Comparison of ENCODE assay signal across 10 cellular contexts in genomic region chr12:26867084-26867483, GRCh38. TPM values are rescaled to one million over a fixed set of nuclear protein-coding genes. Genes with fewer than 3 reads are reported as not detected.
DNase-seq lines count a peak whose midpoint lies in the region; ATAC-seq and TF ChIP-seq lines count a peak whose summit lies in the region.
"Had no signal": no experiment of that assay in that cellular context is flagged by ENCODE, and none has a peak within 500 bp of the region (broad histone marks: within the 10 kb centered on the region; RNA-seq: fewer than 3 reads in every experiment).

No MANE protein-coding gene starts in this region.

- no peaks in the 10 kb centered on the region for H3K27me3 Mint-ChIP-seq in activated CD4-positive, alpha-beta T cell treated with anti-CD3 and anti-CD28 coated beads for 36 hours
- H3K27me3 Mint-ChIP-seq in stimulated activated memory B cell treated with anti-CD40 and anti-IgM and Interleukin-4, amounts not matched to agents 10 μg/mL and 1 μg/mL and 100 μg/mL, for 72 hours: peaks cover 8% of the 10 kb centered on the region

- H3K36me3 ChIP-seq in MM.1S (replicated peaks; ENCODE audit: insufficient read depth, low read length): no peaks in the 10 kb centered on the region
- H3K36me3 ChIP-seq: sigmoid colon had no signal

- H3K9ac ChIP-seq in MM.1S (ENCODE audit: low read length): peak overlapping the region; percentile 18; the same call in 1 of the 2 replicates

- no peaks in the 10 kb centered on the region for H3K79me2 ChIP-seq in MM.1S (ENCODE audit: low read length)

- no peaks in the 10 kb centered on the region for H3K36me3 Mint-ChIP-seq in activated CD4-positive, alpha-beta T cell treated with anti-CD3 and anti-CD28 coated beads for 36 hours (ENCODE audit: low read depth)
- no peaks in the 10 kb centered on the region for H3K36me3 Mint-ChIP-seq in stimulated activated memory B cell treated with anti-CD40 and anti-IgM and Interleukin-4, amounts not matched to agents 10 μg/mL and 1 μg/mL and 100 μg/mL, for 72 hours

- H3K9me2 ChIP-seq in MM.1S (replicated peaks; ENCODE audit: insufficient read depth, low read length): no peaks in the 10 kb centered on the region

- TF ChIP-seq CTCF in MM.1S (IDR thresholded peaks at IDR 0.05; ENCODE audit: low read length): no peak

- intact Hi-C loops in activated CD4-positive, alpha-beta T cell treated with anti-CD3 and anti-CD28 coated beads for 36 hours (cut with DNase I, micrococcal nuclease): loop anchor here in 1 of 2 experiments (2.0 kb wide), 1 partner anchor 14 kb away; no protein-coding TSS in a partner anchor

- no peaks in the 10 kb centered on the region for H3K9me3 ChIP-seq in MM.1S (replicated peaks; ENCODE audit: insufficient read depth, low read length)
- H3K9me3 ChIP-seq: sigmoid colon had no signal

- H3K27ac Mint-ChIP-seq in activated CD4-positive, alpha-beta T cell treated with anti-CD3 and anti-CD28 coated beads for 36 hours: no peak overlapping the region
- no peak overlapping the region for H3K27ac Mint-ChIP-seq in stimulated activated memory B cell treated with anti-CD40 and anti-IgM and Interleukin-4, amounts not matched to agents 10 μg/mL and 1 μg/mL and 100 μg/mL, for 72 hours

- peak; percentile 83 for ATAC-seq in activated CD4-positive, alpha-beta T cell treated with anti-CD3 and anti-CD28 coated beads for 36 hours
- peak; percentile 71 for ATAC-seq in HG02759 (IDR thresholded peaks at IDR 0.05; ENCODE audit: unreplicated experiment)
- ATAC-seq in stimulated activated memory B cell treated with anti-CD40 and anti-IgM and Interleukin-4, amounts not matched to agents 10 μg/mL and 1 μg/mL and 100 μg/mL, for 72 hours: peak; percentile 36

- CTCF ChIA-PET in activated CD4-positive, alpha-beta T cell treated with anti-CD3 and anti-CD28 coated beads for 36 hours (lab: Charles Lee): interaction anchor here (0.6 to 1.5 kb wide), 7 partner anchors 9 to 110 kb away, joined by 3 to 7 read pairs (median 5); no protein-coding TSS in a partner anchor

- peaks cover 38% of the 10 kb centered on the region for H3F3A ChIP-seq in MM.1S (ENCODE audit: insufficient read depth, low read length)

- H3K4me2 ChIP-seq in MM.1S (ENCODE audit: low read depth, low read length): peak overlapping the region; percentile 24; the same call in 1 of the 2 replicates

- POLR2A ChIA-PET in activated CD4-positive, alpha-beta T cell treated with anti-CD3 and anti-CD28 coated beads for 36 hours (lab: Charles Lee): no interaction called here

- peaks cover 51% of the 10 kb centered on the region for H3K4me1 ChIP-seq in MM.1S (ENCODE audit: low read length)

- no peaks in the 10 kb centered on the region for H3K27me3 ChIP-seq in MM.1S (replicated peaks; ENCODE audit: insufficient read depth, low read length)
- H3K27me3 ChIP-seq: sigmoid colon had no signal

- no peak overlapping the region for H3K4me3 Mint-ChIP-seq in activated CD4-positive, alpha-beta T cell treated with anti-CD3 and anti-CD28 coated beads for 36 hours
- no peak overlapping the region for H3K4me3 Mint-ChIP-seq in stimulated activated memory B cell treated with anti-CD40 and anti-IgM and Interleukin-4, amounts not matched to agents 10 μg/mL and 1 μg/mL and 100 μg/mL, for 72 hours

- peaks cover 23% of the 10 kb centered on the region for H3K4me1 Mint-ChIP-seq in activated CD4-positive, alpha-beta T cell treated with anti-CD3 and anti-CD28 coated beads for 36 hours
- peaks cover 12% of the 10 kb centered on the region for H3K4me1 Mint-ChIP-seq in stimulated activated memory B cell treated with anti-CD40 and anti-IgM and Interleukin-4, amounts not matched to agents 10 μg/mL and 1 μg/mL and 100 μg/mL, for 72 hours

- H3K4me3 ChIP-seq in MM.1S (ENCODE audit: low read length): no peak overlapping the region
- H3K4me3 ChIP-seq: coronary artery, sigmoid colon had no signal

- H3K9me3 Mint-ChIP-seq in activated CD4-positive, alpha-beta T cell treated with anti-CD3 and anti-CD28 coated beads for 36 hours (ENCODE audit: low read depth): no peaks in the 10 kb centered on the region
- H3K9me3 Mint-ChIP-seq in stimulated activated memory B cell treated with anti-CD40 and anti-IgM and Interleukin-4, amounts not matched to agents 10 μg/mL and 1 μg/mL and 100 μg/mL, for 72 hours: no peaks in the 10 kb centered on the region

- H2AFZ ChIP-seq in MM.1S (ENCODE audit: low read length): no peak overlapping the region

- no peak for DNase-seq in activated CD4-positive, alpha-beta T cell treated with anti-CD3 and anti-CD28 coated beads for 36 hours
- no peak for DNase-seq in activated CD4-positive, alpha-beta T cell treated with anti-CD3 and anti-CD28 coated beads, Interleukin-2, amount 50 U/mL, for 4 hours
- peak; percentile 92 for DNase-seq in MM.1S
- no peak for DNase-seq in NCI-H345 (lab: John Stamatoyannopoulos, UW)
- DNase-seq in stimulated activated CD4-positive, alpha-beta T cell treated with anti-CD3 and anti-CD28 coated beads, Interleukin-4, amount 100 ng/mL, for 1 hour: no peak
- DNase-seq in NCI-H446 treated with DMSO at 0.1 percent for 48 hours (lab: John Stamatoyannopoulos, UW): no peak
- DNase-seq: sigmoid colon had no signal

- peak overlapping the region; percentile 87 for H3K27ac ChIP-seq in MM.1S (ENCODE audit: low read length)
- H3K27ac ChIP-seq: coronary artery, sigmoid colon had no signal

- no peaks in the 10 kb centered on the region for H4K20me1 ChIP-seq in MM.1S (ENCODE audit: insufficient read depth, low read length)

RNA-seq across cellular contexts. Expression of gene ITPR2, which starts 34.1 kb away (rescaled TPM):
- 10 to 100 TPM; 27.3 to 28.6 TPM for total RNA-seq in activated CD4-positive, alpha-beta T cell treated with anti-CD3 and anti-CD28 coated beads for 36 hours
